1 cellular context compared by ENCODE assay signal in genomic region chr12:85527192-85527591, GRCh38.
TF ChIP-seq lines count a peak whose summit lies in the region.

No MANE protein-coding gene starts in this region.

TF ChIP-seq in SK-N-SH treated with all-trans-retinoic acid at 6 μM for 48 hours, 23 proteins besides CTCF, POLR2A, EP300 and RAD21 (continued from another document):
- TF ChIP-seq PATZ1 (CRISPR knock-in tag; IDR thresholded peaks at IDR 0.05; ENCODE audit: borderline replicate concordance) (no peak), ESRRG (CRISPR knock-in tag; IDR thresholded peaks at IDR 0.05) (no peak), ZC3H10 (CRISPR knock-in tag; IDR thresholded peaks at IDR 0.05) (no peak), ARNTL (CRISPR knock-in tag; IDR thresholded peaks at IDR 0.05; ENCODE audit: borderline replicate concordance, low read depth) (no peak), OSR1 (CRISPR knock-in tag; IDR thresholded peaks at IDR 0.05) (no peak)
- TF ChIP-seq, protein P1, sequence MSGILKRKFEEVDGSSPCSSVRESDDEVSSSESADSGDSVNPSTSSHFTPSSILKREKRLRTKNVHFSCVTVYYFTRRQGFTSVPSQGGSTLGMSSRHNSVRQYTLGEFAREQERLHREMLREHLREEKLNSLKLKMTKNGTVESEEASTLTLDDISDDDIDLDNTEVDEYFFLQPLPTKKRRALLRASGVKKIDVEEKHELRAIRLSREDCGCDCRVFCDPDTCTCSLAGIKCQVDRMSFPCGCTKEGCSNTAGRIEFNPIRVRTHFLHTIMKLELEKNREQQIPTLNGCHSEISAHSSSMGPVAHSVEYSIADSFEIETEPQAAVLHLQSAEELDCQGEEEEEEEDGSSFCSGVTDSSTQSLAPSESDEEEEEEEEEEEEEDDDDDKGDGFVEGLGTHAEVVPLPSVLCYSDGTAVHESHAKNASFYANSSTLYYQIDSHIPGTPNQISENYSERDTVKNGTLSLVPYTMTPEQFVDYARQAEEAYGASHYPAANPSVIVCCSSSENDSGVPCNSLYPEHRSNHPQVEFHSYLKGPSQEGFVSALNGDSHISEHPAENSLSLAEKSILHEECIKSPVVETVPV (CRISPR knock-in tag; IDR thresholded peaks at IDR 0.05), result no peak
TF ChIP-seq in SK-N-SH treated with all-trans-retinoic acid at 6 μM for 48 hours: peak in this region for 0.
